Comparison of ENCODE assay signal across 15 cellular contexts in the genomic region with DNA sequence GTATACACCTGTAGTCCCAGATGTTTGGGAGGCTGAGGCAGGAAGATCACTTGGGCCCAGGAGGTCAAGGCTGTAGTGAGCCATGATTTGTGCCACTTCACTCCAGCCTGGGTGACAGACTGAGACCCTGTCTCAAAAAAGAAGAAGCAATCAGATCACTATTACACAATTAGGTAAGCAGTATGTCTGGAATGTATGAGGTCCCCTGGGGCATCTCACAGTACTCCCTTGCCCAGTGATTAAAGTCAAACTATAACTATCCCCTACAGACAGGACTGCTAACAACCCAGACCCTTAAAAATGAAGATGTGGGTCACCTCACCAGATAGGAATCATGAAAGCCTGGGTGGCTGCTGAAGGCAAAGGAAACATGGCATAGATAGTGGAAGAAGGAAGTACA. TPM values are rescaled to one million over a fixed set of nuclear protein-coding genes. Genes with fewer than 3 reads are reported as not detected.
A peak's percentile ranks its signal among the peaks of the same experiment; 100 is the strongest.
DNase-seq lines count a peak whose midpoint lies in the region; ATAC-seq and TF ChIP-seq lines count a peak whose summit lies in the region.
"Had no signal": no experiment of that assay in that cellular context is flagged by ENCODE, and none has a peak within 500 bp of the region (broad histone marks: within the 10 kb centered on the region; RNA-seq: fewer than 3 reads in every experiment).

No MANE protein-coding gene starts in this region.

- no peak overlapping the region for H2BK12ac ChIP-seq in trophoblast cell (ENCODE audit: low read length)

- H2BK5ac ChIP-seq in IMR-90 (ENCODE audit: low read depth, low read length, poor library complexity, severe bottlenecking) (no peak overlapping the region), trophoblast cell (ENCODE audit: low read depth, low read length, poor library complexity) (no peak overlapping the region)

- peak overlapping the region; percentile 14 for H3K27ac Mint-ChIP-seq in activated B cell treated with CpG ODN at 0.5 μM for 24 hours
- H3K27ac Mint-ChIP-seq in activated CD4-positive, alpha-beta memory T cell treated with anti-CD3 and anti-CD28 coated beads for 36 hours, result no peak overlapping the region
- no peak overlapping the region for H3K27ac Mint-ChIP-seq in activated CD8-positive, alpha-beta memory T cell treated with anti-CD3 and anti-CD28 coated beads, Interleukin-2, amount 10 ng/mL, durations not matched to agents 7 days and 5 days
- H3K27ac Mint-ChIP-seq: CD4-positive, CD25-positive, alpha-beta regulatory T cell; GM23338 had no signal

- H3K27me3 Mint-ChIP-seq in activated B cell treated with CpG ODN at 0.5 μM for 24 hours, result no peaks in the 10 kb centered on the region
- no peaks in the 10 kb centered on the region for H3K27me3 Mint-ChIP-seq in activated CD4-positive, alpha-beta memory T cell treated with anti-CD3 and anti-CD28 coated beads for 36 hours
- H3K27me3 Mint-ChIP-seq in activated CD8-positive, alpha-beta memory T cell treated with anti-CD3 and anti-CD28 coated beads, Interleukin-2, amount 10 ng/mL, durations not matched to agents 7 days and 5 days, result no peaks in the 10 kb centered on the region

- no peak for ATAC-seq in IMR-90 (ENCODE audit: low read depth)
- ATAC-seq in activated B cell treated with CpG ODN at 0.5 μM for 24 hours (ENCODE audit: low read depth), result no peak
- no peak for ATAC-seq in activated CD8-positive, alpha-beta memory T cell treated with anti-CD3 and anti-CD28 coated beads, Interleukin-2, amount 10 ng/mL, durations not matched to agents 7 days and 5 days
- ATAC-seq in body of pancreas, result no peak
- ATAC-seq: A549, GM23338 had no signal

- peaks cover 4% of the 10 kb centered on the region; the same call in 1 of the 2 replicates for H3K9me1 ChIP-seq in IMR-90 (ENCODE audit: insufficient read depth, low read length)

- POLR2A ChIA-PET in IMR-90 (lab: Charles Lee; ENCODE audit: unreplicated experiment) (no interaction called here), activated B cell treated with CpG ODN at 0.5 μM for 24 hours (lab: Charles Lee) (no interaction called here)
- POLR2A ChIA-PET in activated CD4-positive, alpha-beta memory T cell treated with anti-CD3 and anti-CD28 coated beads for 36 hours (lab: Charles Lee), result no interaction called here

- in situ Hi-C loops in IMR-90 (cut with MboI; ENCODE audit: low sequenced_read_pairs), result no loop called here

- TF ChIP-seq CTCF in IMR-90 (conservative IDR thresholded peaks at IDR 0.05; ENCODE audit: low read depth, low read length) (no peak), activated B cell treated with CpG ODN at 0.5 μM for 24 hours (IDR thresholded peaks at IDR 0.05) (no peak), stomach (IDR thresholded peaks at IDR 0.05) (no peak), body of pancreas (IDR thresholded peaks at IDR 0.05) (no peak)

- H3K36me3 Mint-ChIP-seq in activated B cell treated with CpG ODN at 0.5 μM for 24 hours (ENCODE audit: low read depth), result no peaks in the 10 kb centered on the region
- H3K36me3 Mint-ChIP-seq in activated CD4-positive, alpha-beta memory T cell treated with anti-CD3 and anti-CD28 coated beads for 36 hours, result no peaks in the 10 kb centered on the region
- H3K36me3 Mint-ChIP-seq in activated CD8-positive, alpha-beta memory T cell treated with anti-CD3 and anti-CD28 coated beads, Interleukin-2, amount 10 ng/mL, durations not matched to agents 7 days and 5 days, result no peaks in the 10 kb centered on the region
- H3K36me3 Mint-ChIP-seq: CD4-positive, CD25-positive, alpha-beta regulatory T cell had no signal

- no peak overlapping the region for H3K4ac ChIP-seq in IMR-90 (ENCODE audit: low read depth, low read length)
- no peak overlapping the region for H3K4ac ChIP-seq in trophoblast cell (ENCODE audit: low read depth, low read length)

- H3K79me2 ChIP-seq in trophoblast cell (ENCODE audit: control insufficient read depth, insufficient read depth, low read length, poor library complexity), result no peaks in the 10 kb centered on the region

- no peak overlapping the region for H3K4me3 Mint-ChIP-seq in activated B cell treated with CpG ODN at 0.5 μM for 24 hours
- H3K4me3 Mint-ChIP-seq in activated CD4-positive, alpha-beta memory T cell treated with anti-CD3 and anti-CD28 coated beads for 36 hours, result no peak overlapping the region
- no peak overlapping the region for H3K4me3 Mint-ChIP-seq in activated CD8-positive, alpha-beta memory T cell treated with anti-CD3 and anti-CD28 coated beads, Interleukin-2, amount 10 ng/mL, durations not matched to agents 7 days and 5 days
- H3K4me3 Mint-ChIP-seq: GM23338 had no signal

- no peak overlapping the region for H3K27ac ChIP-seq in BLaER1 treated with 17β-estradiol and CSF1 and Interleukin-3, amounts not matched to agents 10 nM and 100 nM
- H3K27ac ChIP-seq in IMR-90 (ENCODE audit: insufficient read depth, low read length) (no peak overlapping the region), trophoblast cell (ENCODE audit: low read depth, low read length) (no peak overlapping the region), stomach (no peak overlapping the region), body of pancreas (no peak overlapping the region)
- H3K27ac ChIP-seq: A549, HL-60 had no signal

- H3K9ac ChIP-seq in BLaER1 treated with 17β-estradiol and CSF1 and Interleukin-3, amounts not matched to agents 10 nM and 100 nM, result no peak overlapping the region
- H3K9ac ChIP-seq in IMR-90 (ENCODE audit: low read depth, low read length), result no peak overlapping the region
- H3K9ac ChIP-seq in trophoblast cell (ENCODE audit: low read length), result no peak overlapping the region

- H3K4me1 Mint-ChIP-seq in activated B cell treated with CpG ODN at 0.5 μM for 24 hours, result peaks cover 1% of the 10 kb centered on the region
- no peaks in the 10 kb centered on the region for H3K4me1 Mint-ChIP-seq in activated CD4-positive, alpha-beta memory T cell treated with anti-CD3 and anti-CD28 coated beads for 36 hours (ENCODE audit: low read depth)
- H3K4me1 Mint-ChIP-seq in activated CD8-positive, alpha-beta memory T cell treated with anti-CD3 and anti-CD28 coated beads, Interleukin-2, amount 10 ng/mL, durations not matched to agents 7 days and 5 days, result no peaks in the 10 kb centered on the region
- H3K4me1 Mint-ChIP-seq: GM23338 had no signal

- no peaks in the 10 kb centered on the region for H3K27me3 ChIP-seq in BLaER1 treated with 17β-estradiol and CSF1 and Interleukin-3, amounts not matched to agents 10 nM and 100 nM
- H3K27me3 ChIP-seq in IMR-90 (ENCODE audit: control insufficient read depth, insufficient read depth, low read length) (no peaks in the 10 kb centered on the region), trophoblast cell (ENCODE audit: insufficient read depth, low read length) (no peaks in the 10 kb centered on the region), stomach (no peaks in the 10 kb centered on the region), body of pancreas (no peaks in the 10 kb centered on the region)

- no peak overlapping the region for H2AK5ac ChIP-seq in IMR-90 (ENCODE audit: low read depth, low read length)
- H2AK5ac ChIP-seq in trophoblast cell (ENCODE audit: low read length), result no peak overlapping the region

- H3K56ac ChIP-seq in IMR-90 (ENCODE audit: extremely low read depth, insufficient read depth, low read length), result no peak overlapping the region

- H2BK20ac ChIP-seq in IMR-90 (ENCODE audit: low read depth, low read length), result no peak overlapping the region

- no peak for TF ChIP-seq EP300 in stomach (IDR thresholded peaks at IDR 0.05)

- no peak overlapping the region for H4K12ac ChIP-seq in trophoblast cell (ENCODE audit: low read depth, low read length)

- TF ChIP-seq RAD21 in IMR-90 (IDR thresholded peaks at IDR 0.05; ENCODE audit: low read length), result no peak

- H3K4me3 ChIP-seq in BLaER1 treated with 17β-estradiol and CSF1 and Interleukin-3, amounts not matched to agents 10 nM and 100 nM, result no peak overlapping the region
- no peak overlapping the region for H3K4me3 ChIP-seq in IMR-90 (ENCODE audit: insufficient read depth, low read depth, low read length)
- no peak overlapping the region for H3K4me3 ChIP-seq in trophoblast cell (ENCODE audit: low read depth, low read length)
- H3K4me3 ChIP-seq in stomach, result no peak overlapping the region
- no peak overlapping the region for H3K4me3 ChIP-seq in body of pancreas
- H3K4me3 ChIP-seq: A549, GM23338 had no signal

- H2BK120ac ChIP-seq in IMR-90 (ENCODE audit: low read depth, low read length), result no peak overlapping the region
- no peak overlapping the region for H2BK120ac ChIP-seq in trophoblast cell (ENCODE audit: insufficient read depth, low read length, poor library complexity)

- no peaks in the 10 kb centered on the region for H3K9me3 Mint-ChIP-seq in activated B cell treated with CpG ODN at 0.5 μM for 24 hours
- H3K9me3 Mint-ChIP-seq in activated CD4-positive, alpha-beta memory T cell treated with anti-CD3 and anti-CD28 coated beads for 36 hours, result no peaks in the 10 kb centered on the region
- no peaks in the 10 kb centered on the region for H3K9me3 Mint-ChIP-seq in activated CD8-positive, alpha-beta memory T cell treated with anti-CD3 and anti-CD28 coated beads, Interleukin-2, amount 10 ng/mL, durations not matched to agents 7 days and 5 days (ENCODE audit: low read depth)
- H3K9me3 Mint-ChIP-seq: CD4-positive, CD25-positive, alpha-beta regulatory T cell; GM23338 had no signal

- peak overlapping the region; percentile 12; the same call in 1 of the 2 replicates for H3K14ac ChIP-seq in IMR-90 (replicated peaks; ENCODE audit: low read depth, low read length)
- H3K14ac ChIP-seq in trophoblast cell (ENCODE audit: low read length), result no peak overlapping the region

- no peaks in the 10 kb centered on the region for H3K36me3 ChIP-seq in BLaER1 treated with 17β-estradiol and CSF1 and Interleukin-3, amounts not matched to agents 10 nM and 100 nM
- no peaks in the 10 kb centered on the region for H3K36me3 ChIP-seq in IMR-90 (ENCODE audit: control insufficient read depth, insufficient read depth, low read length)
- no peaks in the 10 kb centered on the region for H3K36me3 ChIP-seq in trophoblast cell (ENCODE audit: control insufficient read depth in 1 of 2, insufficient read depth in 2 of 2, low read length in 2 of 2)
- no peaks in the 10 kb centered on the region for H3K36me3 ChIP-seq in stomach
- H3K36me3 ChIP-seq in body of pancreas (replicated peaks in 1 of 2; ENCODE audit: insufficient read depth in 1 of 2, low read depth in 2 of 2), result no peaks in the 10 kb centered on the region

- CTCF ChIA-PET in IMR-90 (lab: Yijun Ruan, JAX) (no interaction called here), activated B cell treated with CpG ODN at 0.5 μM for 24 hours (lab: Charles Lee) (no interaction called here)
- CTCF ChIA-PET in activated CD4-positive, alpha-beta memory T cell treated with anti-CD3 and anti-CD28 coated beads for 36 hours (lab: Charles Lee), result no interaction called here
- CTCF ChIA-PET in activated CD8-positive, alpha-beta memory T cell treated with anti-CD3 and anti-CD28 coated beads, Interleukin-2, amount 10 ng/mL, durations not matched to agents 7 days and 5 days (lab: Charles Lee), result no interaction called here

- intact Hi-C loops in IMR-90 (cut with micrococcal nuclease), result no loop called here
- intact Hi-C loops in activated B cell treated with CpG ODN at 0.5 μM for 24 hours (cut with micrococcal nuclease), result no loop called here
- intact Hi-C loops in stomach (cut with DNase I; ENCODE audit: low total_unique reads), result no loop called here
- intact Hi-C loops in activated CD4-positive, alpha-beta memory T cell treated with anti-CD3 and anti-CD28 coated beads for 36 hours (cut with micrococcal nuclease), result no loop called here
- intact Hi-C loops in body of pancreas (cut with DNase I), result no loop called here

- H4K91ac ChIP-seq in IMR-90 (ENCODE audit: insufficient read depth, low read depth, low read length) (no peak overlapping the region), trophoblast cell (ENCODE audit: low read depth, low read length) (no peak overlapping the region)

- no peak overlapping the region for H4K5ac ChIP-seq in IMR-90 (ENCODE audit: low read depth, low read length)

- dilution Hi-C loops in IMR-90 (cut with HindIII; ENCODE audit: low sequenced_read_pairs, unreplicated experiment), result no loop called here

- H3K79me1 ChIP-seq in IMR-90 (ENCODE audit: low read depth in 1 of 2, low read length in 2 of 2) (no peaks in the 10 kb centered on the region), trophoblast cell (ENCODE audit: low read length) (no peaks in the 10 kb centered on the region)

- no peak for TF ChIP-seq POLR2A in IMR-90 (IDR thresholded peaks at IDR 0.05; ENCODE audit: low read depth, low read length)
- TF ChIP-seq POLR2A in stomach (IDR thresholded peaks at IDR 0.05), result no peak
- no peak for TF ChIP-seq POLR2A in body of pancreas (IDR thresholded peaks at IDR 0.05)

- no TSS peak for BruUV-seq in IMR-90 (replicated peaks; lab: Mats Ljungman, UMichigan)

- DNase-seq in IMR-90 (no peak), activated B cell treated with CpG ODN at 0.5 μM for 24 hours (no peak), trophoblast cell (peak; percentile 50 to 57), stomach (no peak), body of pancreas (no peak)
- DNase-seq in activated CD4-positive, alpha-beta memory T cell treated with anti-CD3 and anti-CD28 coated beads for 36 hours, result no peak
- no peak for DNase-seq in activated CD8-positive, alpha-beta memory T cell treated with anti-CD3 and anti-CD28 coated beads, Interleukin-2, amount 10 ng/mL, durations not matched to agents 7 days and 5 days
- DNase-seq: CD4-positive, CD25-positive, alpha-beta regulatory T cell; DMS53; H7 had no signal

- no peak overlapping the region for H4K8ac ChIP-seq in IMR-90 (ENCODE audit: low read depth in 2 of 2, low read length in 2 of 2)
- no peak overlapping the region for H4K8ac ChIP-seq in trophoblast cell (ENCODE audit: low read depth, low read length)

- H3K23ac ChIP-seq in IMR-90 (ENCODE audit: low read depth, low read length) (no peak overlapping the region), trophoblast cell (ENCODE audit: low read length) (no peak overlapping the region)

- H3K18ac ChIP-seq in IMR-90 (ENCODE audit: low read depth, low read length) (no peak overlapping the region), trophoblast cell (ENCODE audit: low read length) (no peak overlapping the region)

- no peak overlapping the region for H2BK15ac ChIP-seq in IMR-90 (ENCODE audit: low read depth, low read length)

- H2AFZ ChIP-seq in IMR-90 (replicated peaks; ENCODE audit: low read length, poor library complexity) (no peak overlapping the region), trophoblast cell (ENCODE audit: insufficient read depth, low read length, poor library complexity) (no peak overlapping the region)
- H2AFZ ChIP-seq: GM23338 had no signal

- H3K9me3 ChIP-seq in BLaER1 treated with 17β-estradiol and CSF1 and Interleukin-3, amounts not matched to agents 10 nM and 100 nM (replicated peaks in 1 of 11), result no peaks in the 10 kb centered on the region
- H3K9me3 ChIP-seq in IMR-90 (ENCODE audit: control insufficient read depth, insufficient read depth, low read length) (no peaks in the 10 kb centered on the region), trophoblast cell (ENCODE audit: insufficient read depth, low read depth, low read length) (no peaks in the 10 kb centered on the region), stomach (no peaks in the 10 kb centered on the region), body of pancreas (no peaks in the 10 kb centered on the region)
- H3K9me3 ChIP-seq: A549 had no signal

- H3K4me2 ChIP-seq in BLaER1 treated with 17β-estradiol and CSF1 and Interleukin-3, amounts not matched to agents 10 nM and 100 nM, result peak overlapping the region in 6 of 11 experiments; percentile 6 to 37 (median 32); a peak in 12 of 22 replicates
- H3K4me2 ChIP-seq in IMR-90 (ENCODE audit: low read depth, low read length), result no peak overlapping the region
- no peak overlapping the region for H3K4me2 ChIP-seq in trophoblast cell (ENCODE audit: low read length)
- H3K4me2 ChIP-seq: A549, GM23338 had no signal

- peaks cover 0 to 25% (median 21%) of the 10 kb centered on the region in 10 experiments; a peak in 16 of 20 replicates for H3K4me1 ChIP-seq in BLaER1 treated with 17β-estradiol and CSF1 and Interleukin-3, amounts not matched to agents 10 nM and 100 nM
- H3K4me1 ChIP-seq in IMR-90 (ENCODE audit: control insufficient read depth, insufficient read depth, low read length), result peaks cover 2% of the 10 kb centered on the region; the same call in 1 of the 2 replicates
- peaks cover 2 to 4% of the 10 kb centered on the region in 2 experiments for H3K4me1 ChIP-seq in trophoblast cell (ENCODE audit: control insufficient read depth in 1 of 2, insufficient read depth in 2 of 2, low read length in 2 of 2)
- H3K4me1 ChIP-seq in stomach, result peaks cover 0 to 5% (median 0%) of the 10 kb centered on the region in 4 donors
- no peaks in the 10 kb centered on the region for H3K4me1 ChIP-seq in body of pancreas
- H3K4me1 ChIP-seq: A549 had no signal

- no peak overlapping the region for H2AK9ac ChIP-seq in IMR-90 (replicated peaks; ENCODE audit: low read depth, low read length, poor library complexity)

- no peaks in the 10 kb centered on the region for H4K20me1 ChIP-seq in BLaER1 treated with 17β-estradiol and CSF1 and Interleukin-3, amounts not matched to agents 10 nM and 100 nM
- H4K20me1 ChIP-seq in IMR-90 (ENCODE audit: insufficient read depth, low read length), result no peaks in the 10 kb centered on the region

RNA-seq across cellular contexts. Expression of gene PAN3, which starts 9.4 kb away (rescaled TPM):
- 12.8 and 15.1 TPM in 2 replicates for total RNA-seq in IMR-90 (2012; rRNA removed)
- 5.1 and 6.6 TPM in 2 replicates for polyA plus RNA-seq in IMR-90 (2012; rRNA removed)
- 1.8 TPM in 2 replicates for polyA plus RNA-seq in IMR-90 (2012; cell fraction: cytosol; rRNA removed)
- 3.1 and 19.2 TPM in 2 replicates for polyA plus RNA-seq in IMR-90 (2012; cell fraction: nucleus; rRNA removed; ENCODE audit: low replicate concordance)
- total RNA-seq in activated B cell treated with CpG ODN at 0.5 μM for 24 hours, result 60.7 and 68.2 TPM in 2 replicates
- 12.3 and 12.6 TPM in 2 replicates for polyA plus RNA-seq in trophoblast cell (2013)
- total RNA-seq in stomach, result 10 to 100 TPM; 20.9 to 68.1 (median 36.8) TPM
- 10 to 100 TPM in 1 of 3 donors, 1 to 10 TPM in 2; 3.9 to 11.7 (median 5.8) TPM for polyA plus RNA-seq in stomach
- 10 to 100 TPM; 26.0 to 28.3 TPM for total RNA-seq in activated CD4-positive, alpha-beta memory T cell treated with anti-CD3 and anti-CD28 coated beads for 36 hours
- 10 to 100 TPM; 34.1 to 40.7 TPM for total RNA-seq in activated CD8-positive, alpha-beta memory T cell treated with anti-CD3 and anti-CD28 coated beads, Interleukin-2, amount 10 ng/mL, durations not matched to agents 7 days and 5 days
- 10 to 100 TPM; 31.4 to 36.3 TPM for total RNA-seq in body of pancreas

RNA-seq across cellular contexts. Expression of gene FLT3, which starts 28.6 kb away (rescaled TPM):
- total RNA-seq in IMR-90 (2012; rRNA removed), result not detected in 2 replicates
- not detected in 2 replicates for polyA plus RNA-seq in IMR-90 (2012; rRNA removed)
- polyA plus RNA-seq in IMR-90 (2012; cell fraction: cytosol; rRNA removed), result not detected in 2 replicates
- polyA plus RNA-seq in IMR-90 (2012; cell fraction: nucleus; rRNA removed; ENCODE audit: low replicate concordance), result not detected in 2 replicates
- total RNA-seq in activated B cell treated with CpG ODN at 0.5 μM for 24 hours, result 0.07 and 0.12 TPM in 2 replicates
- 0.01 and 0.03 TPM in 2 replicates for polyA plus RNA-seq in trophoblast cell (2013)
- 1 to 10 TPM in 3 of 5 donors, not detected in 2; 1.2 to 3.5 (median 1.6) TPM for total RNA-seq in stomach
- polyA plus RNA-seq in stomach, result under 1 TPM in 2 of 3 donors, not detected in 1; 0.18 to 0.46 TPM
- not detected for total RNA-seq in activated CD4-positive, alpha-beta memory T cell treated with anti-CD3 and anti-CD28 coated beads for 36 hours
- total RNA-seq in activated CD8-positive, alpha-beta memory T cell treated with anti-CD3 and anti-CD28 coated beads, Interleukin-2, amount 10 ng/mL, durations not matched to agents 7 days and 5 days, result not detected
- 1 to 10 TPM; 2.0 to 4.2 TPM for total RNA-seq in body of pancreas
- polyA plus RNA-seq: A549; BJ; CD4-positive, CD25-positive, alpha-beta regulatory T cell had no signal

Comparison
In these comparisons a context has a peak if more than half of its experiments do, and no peak if none do; other contexts are left out.
1. H3K4me2 ChIP-seq: peak in BLaER1 treated with 17β-estradiol and CSF1 and Interleukin-3, amounts not matched to agents 10 nM and 100 nM (6 of 11); none in IMR-90 (single experiment) and trophoblast cell (single experiment).
2. DNase-seq: peak in trophoblast cell (2 of 2); none in IMR-90 (single experiment), activated B cell treated with CpG ODN at 0.5 μM for 24 hours (single experiment), stomach (single experiment), activated CD4-positive, alpha-beta memory T cell treated with anti-CD3 and anti-CD28 coated beads for 36 hours (single experiment), activated CD8-positive, alpha-beta memory T cell treated with anti-CD3 and anti-CD28 coated beads, Interleukin-2, amount 10 ng/mL, durations not matched to agents 7 days and 5 days (single experiment) and body of pancreas (0 of 4).